ENCODE assay signal across 8 cellular contexts in the genomic region with DNA sequence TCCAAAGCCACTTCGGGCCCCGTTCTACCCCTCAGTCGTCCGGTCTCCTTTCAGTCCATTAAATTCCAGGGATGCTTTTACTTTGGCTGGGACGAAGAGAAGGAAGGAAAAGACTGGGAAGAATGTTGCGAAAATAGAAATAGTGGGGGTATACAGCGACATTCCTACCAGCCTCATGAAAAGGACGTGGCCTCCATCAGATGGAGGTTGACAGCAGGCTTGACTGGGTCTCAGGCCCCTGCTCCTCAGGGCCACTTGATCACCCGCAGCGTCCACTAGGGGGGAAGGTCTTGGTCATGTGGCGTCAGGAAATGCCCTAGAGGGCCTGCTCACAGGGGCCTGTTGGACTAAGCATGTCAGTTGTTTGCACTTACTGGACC. TPM values are rescaled to one million over a fixed set of nuclear protein-coding genes. Genes with fewer than 3 reads are reported as not detected.
DNase-seq lines count a peak whose midpoint lies in the region; ATAC-seq lines count a peak whose summit lies in the region.

No MANE protein-coding gene starts in this region.

- H3K36me3 ChIP-seq in SJCRH30 = peaks cover 4% of the 10 kb centered on the region

- H3K9me3 ChIP-seq in SJCRH30 (replicated peaks) = no peaks in the 10 kb centered on the region

- peak; percentile 38 for ATAC-seq in GM21576 (IDR thresholded peaks at IDR 0.05; ENCODE audit: unreplicated experiment)

- H3K4me3 ChIP-seq in SJCRH30 (peak overlapping the region; percentile 96), skin epidermis (peak overlapping the region; percentile 61 to 97 (median 83))

- DNase-seq in NCI-H1436 (lab: John Stamatoyannopoulos, UW) (peak; percentile 27), NCI-H1436 treated with DMSO at 0.1 percent for 48 hours (lab: John Stamatoyannopoulos, UW) (no peak), HuH-7 (ENCODE audit: low spot score) (peak; percentile 52), SJCRH30 (peak; percentile 91 to 93), cerebellum (ENCODE audit: low spot score) (peak; percentile 35), islet precursor cell (peak; percentile 96)

- H3K27ac ChIP-seq in SJCRH30 = peak overlapping the region; percentile 96
- peak overlapping the region; percentile 48 to 99 (median 93) for H3K27ac ChIP-seq in skin epidermis

- H3K4me1 ChIP-seq in SJCRH30 = peaks cover 18% of the 10 kb centered on the region

- no peaks in the 10 kb centered on the region for H3K27me3 ChIP-seq in SJCRH30

RNA-seq across cellular contexts. Expression of gene ANKRD50, which starts 0.7 kb away (rescaled TPM):
- 18.4 and 21.0 TPM in 2 replicates for total RNA-seq in SJCRH30 (2014; rRNA removed; shearing (Covaris generic))
- total RNA-seq in cerebellum = 84.3 TPM
